ENCODE assay signal across 1 cellular context in genomic region chr12:1795221-1795784, GRCh38.
TF ChIP-seq lines count a peak whose summit lies in the region.

No MANE protein-coding gene starts in this region.

TF ChIP-seq in HepG2, 621 proteins besides CTCF, POLR2A, EP300 and RAD21:
- no peak for TF ChIP-seq KAT8 (CRISPR knock-in tag; IDR thresholded peaks at IDR 0.05)
- TF ChIP-seq ZBTB44 (CRISPR knock-in tag; IDR thresholded peaks at IDR 0.05), result no peak
- no peak for TF ChIP-seq ZNF724P (CRISPR knock-in tag; IDR thresholded peaks at IDR 0.05; ENCODE audit: borderline replicate concordance)
- TF ChIP-seq ADNP (CRISPR knock-in tag; IDR thresholded peaks at IDR 0.05), result no peak
- TF ChIP-seq ZNF83 (CRISPR knock-in tag; IDR thresholded peaks at IDR 0.05; ENCODE audit: borderline replicate concordance), result no peak
- no peak for TF ChIP-seq SAFB2 (CRISPR knock-in tag; IDR thresholded peaks at IDR 0.05; ENCODE audit: borderline replicate concordance, low read depth)
- TF ChIP-seq POLR2G (IDR thresholded peaks at IDR 0.05; ENCODE audit: low read depth, low read length), result peak; percentile 28; the same call in 1 of the 2 replicates
- TF ChIP-seq AGO2 (optimal IDR thresholded peaks at IDR 0.05; ENCODE audit: low read depth, low read length), result peak; percentile 17
- TF ChIP-seq ZNF468 (CRISPR knock-in tag; IDR thresholded peaks at IDR 0.05), result 0 out of 2 replicates have a peak, but pooled peaks have one; percentile 33
- TF ChIP-seq IKZF4 (CRISPR knock-in tag; IDR thresholded peaks at IDR 0.05; ENCODE audit: borderline replicate concordance, low read depth, not compliant biosample characterization), result no peak
- TF ChIP-seq ZFAT (CRISPR knock-in tag; conservative IDR thresholded peaks at IDR 0.05), result no peak
- TF ChIP-seq DR1 (CRISPR knock-in tag; IDR thresholded peaks at IDR 0.05), result no peak
- TF ChIP-seq ZSCAN21 (CRISPR knock-in tag; IDR thresholded peaks at IDR 0.05; ENCODE audit: borderline replicate concordance), result peak; percentile 38; the same call in 1 of the 2 replicates
- TF ChIP-seq CREB3 (CRISPR knock-in tag; IDR thresholded peaks at IDR 0.05), result no peak
- TF ChIP-seq NFE2L1 (CRISPR knock-in tag; IDR thresholded peaks at IDR 0.05; ENCODE audit: borderline replicate concordance), result no peak
- TF ChIP-seq HNRNPLL (IDR thresholded peaks at IDR 0.05; ENCODE audit: low read depth, low read length, poor library complexity, severe bottlenecking), result no peak
- TF ChIP-seq CREBL2 (CRISPR knock-in tag; IDR thresholded peaks at IDR 0.05; ENCODE audit: borderline replicate concordance), result no peak
